22 cellular contexts compared by ENCODE assay signal in genomic region chr12:132466241-132467188, GRCh38. TPM values are rescaled to one million over a fixed set of nuclear protein-coding genes. Genes with fewer than 3 reads are reported as not detected.
DNase-seq lines count a peak whose midpoint lies in the region; ATAC-seq, FAIRE-seq and TF ChIP-seq lines count a peak whose summit lies in the region.
"Had no signal": no experiment of that assay in that cellular context is flagged by ENCODE, and none has a peak within 500 bp of the region (broad histone marks: within the 10 kb centered on the region; RNA-seq: fewer than 3 reads in every experiment).

No MANE protein-coding gene starts in this region.

- H2AFZ ChIP-seq in Karpas-422 (ENCODE audit: low read length) (no peak overlapping the region), K562 (ENCODE audit: low read depth, low read length) (no peak overlapping the region)
- H2AFZ ChIP-seq: GM23338 had no signal

- CTCF ChIA-PET in K562 (lab: Yijun Ruan, JAX; ENCODE audit: low intra/inter-chr PET ratio): no interaction called here

- TF ChIP-seq RAD21 in K562 (CRISPR knock-in tag; conservative IDR thresholded peaks at IDR 0.05 in 1 of 2, IDR thresholded peaks at IDR 0.05 in 1 of 2): no peak

- TF ChIP-seq EP300 in K562 (IDR thresholded peaks at IDR 0.05; ENCODE audit: low read length) (no peak), gastroesophageal sphincter (IDR thresholded peaks at IDR 0.05) (no peak), suprapubic skin (IDR thresholded peaks at IDR 0.05) (no peak)

- peak; percentile 48 for DNase-seq in DMS153 (lab: John Stamatoyannopoulos, UW)
- DNase-seq in DMS153 treated with DMSO at 0.1 percent for 48 hours (lab: John Stamatoyannopoulos, UW; ENCODE audit: unreplicated experiment): no peak
- DNase-seq in Karpas-422: peak; percentile 23
- DNase-seq in K562 (ENCODE audit: extremely low read depth in 1 of 4, low spot score in 3 of 4): no peak
- DNase-seq in nephron progenitor cell: no peak
- no peak for DNase-seq in activated CD8-positive, alpha-beta memory T cell treated with anti-CD3 and anti-CD28 coated beads, Interleukin-2, amount 50 U/mL, for 4 hours
- no peak for DNase-seq in suprapubic skin (ENCODE audit: low spot score in 2 of 2)
- DNase-seq: 8988T; activated CD4-positive, alpha-beta T cell treated with anti-CD3 and anti-CD28 coated beads for 4 hours; activated CD8-positive, alpha-beta memory T cell treated with anti-CD3 and anti-CD28 coated beads, Interleukin-2, amount 10 ng/mL, durations not matched to agents 7 days and 5 days; activated naive CD8-positive, alpha-beta T cell treated with anti-CD3 and anti-CD28 coated beads for 36 hours; colonic mucosa; endodermal cell; NCI-H2081 treated with DMSO at 0.1 percent for 48 hours; substantia nigra had no signal

- no TSS peak for BruUV-seq in K562 (replicated peaks; lab: Mats Ljungman, UMichigan)

- no peak for ATAC-seq in K562
- no peak for ATAC-seq in gastroesophageal sphincter
- ATAC-seq: activated CD8-positive, alpha-beta memory T cell treated with anti-CD3 and anti-CD28 coated beads, Interleukin-2, amount 10 ng/mL, durations not matched to agents 7 days and 5 days had no signal

- no peaks in the 10 kb centered on the region for H3K36me3 Mint-ChIP-seq in nephron progenitor cell (ENCODE audit: low read depth)
- H3K36me3 Mint-ChIP-seq: activated CD8-positive, alpha-beta memory T cell treated with anti-CD3 and anti-CD28 coated beads, Interleukin-2, amount 10 ng/mL, durations not matched to agents 7 days and 5 days; activated naive CD8-positive, alpha-beta T cell treated with anti-CD3 and anti-CD28 coated beads for 36 hours had no signal

- H3K9me2 ChIP-seq in Karpas-422 (replicated peaks; ENCODE audit: insufficient read depth, low read length): no peaks in the 10 kb centered on the region

- intact Hi-C loops in K562 (cut with micrococcal nuclease): no loop called here

- H3K4me1 Mint-ChIP-seq in nephron progenitor cell: peaks cover 10% of the 10 kb centered on the region

- H3K36me3 ChIP-seq in Karpas-422 (ENCODE audit: insufficient read depth, low read length): no peaks in the 10 kb centered on the region
- no peaks in the 10 kb centered on the region for H3K36me3 ChIP-seq in K562 (ENCODE audit: control insufficient read depth, insufficient read depth, low read length)
- no peaks in the 10 kb centered on the region for H3K36me3 ChIP-seq in gastroesophageal sphincter
- H3K36me3 ChIP-seq in suprapubic skin: no peaks in the 10 kb centered on the region
- H3K36me3 ChIP-seq: colonic mucosa, heart left ventricle, neutrophil had no signal

- H3K27ac ChIP-seq in Karpas-422 (ENCODE audit: low read length) (no peak overlapping the region), K562 (ENCODE audit: extremely low read depth, low read depth, low read length) (no peak overlapping the region), gastroesophageal sphincter (no peak overlapping the region), suprapubic skin (no peak overlapping the region)
- H3K27ac ChIP-seq: colonic mucosa, heart left ventricle, KMS-11, neutrophil had no signal

- H3K4me3 ChIP-seq in Karpas-422 (ENCODE audit: low read length) (no peak overlapping the region), K562 (no peak overlapping the region), gastroesophageal sphincter (no peak overlapping the region), suprapubic skin (no peak overlapping the region)
- H3K4me3 ChIP-seq: colonic mucosa, GM23338, heart left ventricle had no signal

- WGBS in K562 (ENCODE audit: insufficient coverage, low coverage, missing lambda C conversion rate): 3% methylated on average over 18 of the region's 18 CpGs
- 57 to 100% methylated on average over 1 to 6 of the region's 18 CpGs for WGBS in gastroesophageal sphincter (ENCODE audit: low coverage in 1 of 2), 2 donors
- WGBS in suprapubic skin: 71% methylated on average over 15 of the region's 18 CpGs

- peaks cover 8% of the 10 kb centered on the region for H3K9me3 Mint-ChIP-seq in nephron progenitor cell
- H3K9me3 Mint-ChIP-seq: activated naive CD8-positive, alpha-beta T cell treated with anti-CD3 and anti-CD28 coated beads for 36 hours had no signal

- peaks cover 47% of the 10 kb centered on the region for H3K27me3 Mint-ChIP-seq in nephron progenitor cell (ENCODE audit: low read depth, poor library complexity)
- H3K27me3 Mint-ChIP-seq: activated naive CD8-positive, alpha-beta T cell treated with anti-CD3 and anti-CD28 coated beads for 36 hours had no signal

- TF ChIP-seq CTCF in K562 (IDR thresholded peaks at IDR 0.05 in 2 of 3, conservative IDR thresholded peaks at IDR 0.05 in 1 of 3; ENCODE audit: insufficient read depth in 2 of 3, low read depth in 1 of 3, low read length in 3 of 3) (no peak), nephron progenitor cell (IDR thresholded peaks at IDR 0.05) (no peak), gastroesophageal sphincter (IDR thresholded peaks at IDR 0.05) (no peak), suprapubic skin (IDR thresholded peaks at IDR 0.05) (no peak)

- in situ Hi-C loops in K562 (cut with MboI): no loop called here

- TF ChIP-seq POLR2A in K562 (conservative IDR thresholded peaks at IDR 0.05) (no peak), gastroesophageal sphincter (IDR thresholded peaks at IDR 0.05) (no peak), suprapubic skin (IDR thresholded peaks at IDR 0.05) (no peak)

- H3K27me3 ChIP-seq in Karpas-422 (ENCODE audit: low read length): no peaks in the 10 kb centered on the region
- H3K27me3 ChIP-seq in K562 (ENCODE audit: control insufficient read depth in 2 of 2, insufficient read depth in 2 of 2, low read length in 2 of 2): peaks cover 0 to 11% of the 10 kb centered on the region in 2 experiments; a peak in 2 of 5 replicates
- H3K27me3 ChIP-seq in gastroesophageal sphincter: peaks cover 55% of the 10 kb centered on the region
- peaks cover 49% of the 10 kb centered on the region for H3K27me3 ChIP-seq in suprapubic skin
- H3K27me3 ChIP-seq: colonic mucosa had no signal

- H3K9me3 ChIP-seq in Karpas-422 (ENCODE audit: low read length) (peaks cover 6% of the 10 kb centered on the region; the same call in 1 of the 2 replicates), K562 (replicated peaks; ENCODE audit: control insufficient read depth, insufficient read depth, low read depth, low read length) (peaks cover 4% of the 10 kb centered on the region; the same call in 1 of the 2 replicates), gastroesophageal sphincter (no peaks in the 10 kb centered on the region), suprapubic skin (no peaks in the 10 kb centered on the region)
- H3K9me3 ChIP-seq: colonic mucosa, heart left ventricle, neutrophil had no signal

- H3K27ac Mint-ChIP-seq in nephron progenitor cell: no peak overlapping the region
- H3K27ac Mint-ChIP-seq: activated CD8-positive, alpha-beta memory T cell treated with anti-CD3 and anti-CD28 coated beads, Interleukin-2, amount 10 ng/mL, durations not matched to agents 7 days and 5 days; activated naive CD8-positive, alpha-beta T cell treated with anti-CD3 and anti-CD28 coated beads for 36 hours; endodermal cell; GM23338 had no signal

- FAIRE-seq in K562 (lab: Jason Lieb, UNC): no peak
- FAIRE-seq: GM12891, urothelium cell line had no signal

- H3K9me1 ChIP-seq in K562 (ENCODE audit: control insufficient read depth, insufficient read depth, low read length): no peaks in the 10 kb centered on the region

- H3K9ac ChIP-seq in Karpas-422 (ENCODE audit: low read length): no peak overlapping the region
- H3K9ac ChIP-seq in K562 (ENCODE audit: insufficient read depth in 1 of 2, low read depth in 2 of 2, low read length in 2 of 2): peak overlapping the region in 1 of 2 experiments; percentile 40; a peak in 2 of 4 replicates
- H3K9ac ChIP-seq: KMS-11 had no signal

- POLR2A ChIA-PET in K562 (lab: Yijun Ruan, JAX): no interaction called here

- no peak overlapping the region for H3K4me2 ChIP-seq in Karpas-422 (ENCODE audit: low read depth, low read length, poor library complexity, severe bottlenecking)
- H3K4me2 ChIP-seq in K562 (ENCODE audit: insufficient read depth, low read length): no peak overlapping the region
- H3K4me2 ChIP-seq: GM23338, KMS-11 had no signal

- peak overlapping the region; percentile 69 for H3K4me3 Mint-ChIP-seq in nephron progenitor cell
- H3K4me3 Mint-ChIP-seq: activated CD8-positive, alpha-beta memory T cell treated with anti-CD3 and anti-CD28 coated beads, Interleukin-2, amount 10 ng/mL, durations not matched to agents 7 days and 5 days; activated naive CD8-positive, alpha-beta T cell treated with anti-CD3 and anti-CD28 coated beads for 36 hours; endodermal cell; GM23338 had no signal

- H4K20me1 ChIP-seq in Karpas-422 (ENCODE audit: insufficient read depth, low read depth, low read length) (no peaks in the 10 kb centered on the region), K562 (replicated peaks; ENCODE audit: control insufficient read depth, insufficient read depth, low read length) (no peaks in the 10 kb centered on the region; the same call in 1 of the 2 replicates)

- H3K79me2 ChIP-seq in Karpas-422 (ENCODE audit: low read length): no peaks in the 10 kb centered on the region
- H3K79me2 ChIP-seq in K562 (ENCODE audit: control insufficient read depth, insufficient read depth, low read length): no peaks in the 10 kb centered on the region

- peaks cover 19% of the 10 kb centered on the region for H3K4me1 ChIP-seq in Karpas-422 (ENCODE audit: low read length)
- H3K4me1 ChIP-seq in K562 (replicated peaks in 1 of 2; ENCODE audit: control insufficient read depth in 2 of 2, insufficient read depth in 2 of 2, low read length in 2 of 2): peaks cover 2 to 18% of the 10 kb centered on the region in 2 experiments; a peak in 3 of 5 replicates
- H3K4me1 ChIP-seq in gastroesophageal sphincter: no peaks in the 10 kb centered on the region
- no peaks in the 10 kb centered on the region for H3K4me1 ChIP-seq in suprapubic skin
- H3K4me1 ChIP-seq: colonic mucosa had no signal

RNA-seq across cellular contexts. Expression of gene FBRSL1, which starts 23.4 kb away (rescaled TPM):
- total RNA-seq in Karpas-422 (2014; rRNA removed; shearing (Covaris generic); ENCODE audit: low replicate concordance): 4.0 and 4.1 TPM in 2 replicates
- 25.5 and 41.9 TPM in 2 replicates for total RNA-seq in K562 (2011; cell fraction: chromatin; rRNA removed; ENCODE audit: low replicate concordance)
- 25.0 and 40.7 TPM in 2 replicates for total RNA-seq in K562 (2011; cell fraction: nucleolus; rRNA removed)
- 23.3 and 28.3 TPM in 2 replicates for total RNA-seq in K562 (2011; cell fraction: nucleoplasm; rRNA removed)
- total RNA-seq in K562 (2014; rRNA removed): 21.7 and 24.6 TPM in 2 replicates
- 1.1 and 1.3 TPM in 2 replicates for total RNA-seq in K562 (2014; rRNA removed; fragmentation: Illumina TruSeq; extraction: Trizol)
- total RNA-seq in K562 (2015; rRNA removed; fragmentation: Illumina TruSeq; extraction: Trizol): 7.3 and 12.9 TPM in 2 replicates
- 112 and 129 TPM in 2 replicates for total RNA-seq in K562 (2021)
- polyA plus RNA-seq in K562 (2011; rRNA removed): 1.9 and 4.3 TPM in 2 replicates
- polyA plus RNA-seq in K562 (2011; cell fraction: cytosol; rRNA removed): 3.7 and 13.3 TPM in 2 replicates
- polyA plus RNA-seq in K562 (2011; cell fraction: nucleus; rRNA removed): 16.7 and 51.7 TPM in 2 replicates
- polyA plus RNA-seq in K562 (2012): 41.9 and 54.8 TPM in 2 replicates
- 29.3 and 35.8 TPM in 2 replicates for polyA plus RNA-seq in K562 (2014; fragmentation: Illumina TruSeq; extraction: Trizol)
- under 1 TPM; 0.24 to 0.29 TPM for polyA plus RNA-seq in K562 (2014; fragmentation: Nextera tagmentation; extraction: Ambion mirVana)
- polyA plus RNA-seq in K562 (2014; rRNA removed): 27.4 and 32.3 TPM in 2 replicates
- polyA minus RNA-seq in K562 (2011; rRNA and poly(A)+ RNA removed): 0.81 and 1.8 TPM in 2 replicates
- 21.0 and 29.9 TPM in 2 replicates for polyA minus RNA-seq in K562 (2011; cell fraction: cytosol; rRNA and poly(A)+ RNA removed)
- polyA minus RNA-seq in K562 (2011; cell fraction: nucleus; rRNA and poly(A)+ RNA removed): 9.0 and 9.3 TPM in 2 replicates
- total RNA-seq in gastroesophageal sphincter: 10 to 100 TPM in 2 of 4 donors, 1 to 10 TPM in 2; 8.5 to 24.7 (median 15.5) TPM
- 10 to 100 TPM; 26.0 to 33.7 (median 27.2) TPM for total RNA-seq in suprapubic skin

Comparison
In these comparisons a context has a peak if more than half of its experiments do, and no peak if none do; other contexts are left out.
1. DNase-seq: peak in DMS153 (single experiment) and Karpas-422 (single experiment); none in DMS153 treated with DMSO at 0.1 percent for 48 hours (single experiment), K562 (0 of 4), nephron progenitor cell (single experiment), activated CD8-positive, alpha-beta memory T cell treated with anti-CD3 and anti-CD28 coated beads, Interleukin-2, amount 50 U/mL, for 4 hours (single experiment) and suprapubic skin (0 of 2).